Comparison of ENCODE assay signal across 1 cellular context in genomic region chr6:30914076-30914853, GRCh38.
TF ChIP-seq lines count a peak whose summit lies in the region.

Gene VARS2, plus strand, starts transcription at chr6:30914238. Its CDS starts 599 bp downstream, at chr6:30914837.

TF ChIP-seq in K562, 482 proteins besides CTCF, POLR2A, EP300 and RAD21 (continued from another document and continues in another):
- TF ChIP-seq ZBTB34 (CRISPR knock-in tag; IDR thresholded peaks at IDR 0.05) (no peak), RUNX1 (IDR thresholded peaks at IDR 0.05; ENCODE audit: low read depth) (0 out of 2 replicates have a peak, but pooled peaks have one; percentile 37), NFIC (IDR thresholded peaks at IDR 0.05) (peak; percentile 31; the same call in 1 of the 2 replicates), EWSR1 (IDR thresholded peaks at IDR 0.05; ENCODE audit: borderline replicate concordance, low read depth, partially characterized antibody) (no peak), BHLHE40 (IDR thresholded peaks at IDR 0.05; ENCODE audit: low read length) (peak; percentile 40; the same call in 1 of the 2 replicates), RCOR1 (IDR thresholded peaks at IDR 0.05; ENCODE audit: borderline replicate concordance in 1 of 2, low read depth in 2 of 2, low read length in 2 of 2) (peak in 1 of 2 experiments; percentile 38; a peak in 1 of 4 replicates), TBP (optimal IDR thresholded peaks at IDR 0.05; ENCODE audit: low read depth, low read length) (peak; percentile 79), RFX5 (IDR thresholded peaks at IDR 0.05; ENCODE audit: low read depth, low read length) (no peak), PRMT5 (CRISPR knock-in tag; IDR thresholded peaks at IDR 0.05) (no peak), EZH2 (IDR thresholded peaks at IDR 0.05; ENCODE audit: borderline replicate concordance, low read depth, low read length) (no peak), RBM17 (IDR thresholded peaks at IDR 0.05; ENCODE audit: borderline replicate concordance, low read depth, low read length) (no peak), HES1 (IDR thresholded peaks at IDR 0.05; ENCODE audit: low read depth) (peak; percentile 43; the same call in 1 of the 2 replicates), STAG1 (CRISPR knock-in tag; IDR thresholded peaks at IDR 0.05; ENCODE audit: borderline replicate concordance) (no peak; the same call in 1 of the 2 replicates), MITF (IDR thresholded peaks at IDR 0.05) (no peak), ZNF217 (CRISPR knock-in tag; IDR thresholded peaks at IDR 0.05) (no peak), FOXP1 (CRISPR knock-in tag; IDR thresholded peaks at IDR 0.05) (peak; percentile 92; the same call in 1 of the 2 replicates), IRF2 (CRISPR knock-in tag; IDR thresholded peaks at IDR 0.05) (no peak), HLTF (IDR thresholded peaks at IDR 0.05) (no peak; the same call in 1 of the 2 replicates), MIER1 (IDR thresholded peaks at IDR 0.05; ENCODE audit: low read depth) (no peak), SIRT6 (IDR thresholded peaks at IDR 0.05; ENCODE audit: low read depth, low read length) (no peak), FIP1L1 (IDR thresholded peaks at IDR 0.05; ENCODE audit: low read depth, low read length, poor library complexity, severe bottlenecking) (peak; percentile 86), ZHX1 (conservative IDR thresholded peaks at IDR 0.05; ENCODE audit: low read length) (no peak), ZNF347 (CRISPR knock-in tag; IDR thresholded peaks at IDR 0.05; ENCODE audit: low read depth) (0 out of 2 replicates have a peak, but pooled peaks have one; percentile 50), GTF2B (IDR thresholded peaks at IDR 0.05; ENCODE audit: extremely low read depth, insufficient read length) (no peak), CBFA2T2 (conservative IDR thresholded peaks at IDR 0.05) (no peak), NEUROD1 (IDR thresholded peaks at IDR 0.05; ENCODE audit: borderline replicate concordance, low read depth, low read length, partially characterized antibody) (peak; percentile 67), DNMT1 (IDR thresholded peaks at IDR 0.05) (no peak), PCBP1 (IDR thresholded peaks at IDR 0.05; ENCODE audit: low read depth, low read length, poor library complexity, severe bottlenecking) (no peak), ZNF830 (CRISPR knock-in tag; IDR thresholded peaks at IDR 0.05) (peak; percentile 88), FOXK1 (CRISPR knock-in tag; IDR thresholded peaks at IDR 0.05; ENCODE audit: borderline replicate concordance) (no peak), ZNF23 (CRISPR knock-in tag; IDR thresholded peaks at IDR 0.05) (peak; percentile 53; the same call in 1 of the 2 replicates), KHSRP (IDR thresholded peaks at IDR 0.05) (no peak), HMGN3 (IDR thresholded peaks at IDR 0.05; ENCODE audit: borderline replicate concordance, extremely low read depth, insufficient read length, low read depth, low read length) (peak; percentile 93), ZBTB8A (IDR thresholded peaks at IDR 0.05; ENCODE audit: partially characterized antibody) (no peak), TFAP4 (CRISPR knock-in tag; IDR thresholded peaks at IDR 0.05; ENCODE audit: borderline replicate concordance) (peak; percentile 44), CBFB (CRISPR knock-in tag; IDR thresholded peaks at IDR 0.05) (no peak; the same call in 1 of the 2 replicates), NFRKB (IDR thresholded peaks at IDR 0.05; ENCODE audit: low read depth) (peak; percentile 79), ZNF133 (CRISPR knock-in tag; IDR thresholded peaks at IDR 0.05) (no peak), CBX2 (IDR thresholded peaks at IDR 0.05; ENCODE audit: insufficient read depth, low read length, poor library complexity, severe bottlenecking) (no peak), LCOR (CRISPR knock-in tag; IDR thresholded peaks at IDR 0.05) (no peak; the same call in 1 of the 2 replicates), ZNF311 (CRISPR knock-in tag; IDR thresholded peaks at IDR 0.05) (no peak), ZNF57 (CRISPR knock-in tag; IDR thresholded peaks at IDR 0.05) (no peak), ILF3 (IDR thresholded peaks at IDR 0.05; ENCODE audit: borderline replicate concordance) (no peak; the same call in 1 of the 2 replicates), SMARCA4 (IDR thresholded peaks at IDR 0.05) (peak; percentile 54; the same call in 1 of the 2 replicates), FUS (optimal IDR thresholded peaks at IDR 0.05; ENCODE audit: low read depth, low read length) (peak; percentile 69), ATF7 (IDR thresholded peaks at IDR 0.05) (peak; percentile 74), KDM4B (IDR thresholded peaks at IDR 0.05; ENCODE audit: borderline replicate concordance in 2 of 2, low read depth in 1 of 2) (no peak), TAF15 (IDR thresholded peaks at IDR 0.05; ENCODE audit: low read depth, low read length) (no peak), ZNF444 (CRISPR knock-in tag; IDR thresholded peaks at IDR 0.05) (no peak), TRIM24 (IDR thresholded peaks at IDR 0.05) (no peak), NONO (IDR thresholded peaks at IDR 0.05; ENCODE audit: low read depth in 2 of 2, low read length in 1 of 2) (peak in 1 of 2 experiments; percentile 59; a peak in 2 of 4 replicates), ZNF512 (tag; IDR thresholded peaks at IDR 0.05) (no peak), POLR2B (IDR thresholded peaks at IDR 0.05; ENCODE audit: low read depth, partially characterized antibody) (peak; percentile 84), AFF4 (CRISPR knock-in tag; IDR thresholded peaks at IDR 0.05) (peak; percentile 30; the same call in 1 of the 2 replicates), ZNF707 (CRISPR knock-in tag; conservative IDR thresholded peaks at IDR 0.05) (no peak), ZNF511 (CRISPR knock-in tag; IDR thresholded peaks at IDR 0.05) (peak; percentile 90; the same call in 1 of the 2 replicates), RNF2 (IDR thresholded peaks at IDR 0.05) (no peak; the same call in 1 of the 2 replicates), MCM5 (IDR thresholded peaks at IDR 0.05; ENCODE audit: low read depth) (no peak), CCAR2 (IDR thresholded peaks at IDR 0.05; ENCODE audit: low read depth, low read length) (no peak), PURB (CRISPR knock-in tag; IDR thresholded peaks at IDR 0.05; ENCODE audit: low read depth) (no peak)
